ENCODE assay signal across 2 cellular contexts in genomic region chr14:72172075-72172474, GRCh38.
TF ChIP-seq lines count a peak whose summit lies in the region.

No MANE protein-coding gene starts in this region.

TF ChIP-seq in HEK293, 187 proteins besides CTCF, POLR2A, EP300 and RAD21:
- TF ChIP-seq SALL2 (tag by site-specific recombination; IDR thresholded peaks at IDR 0.05; ENCODE audit: borderline replicate concordance) (no peak), ZNF692 (tag by site-specific recombination; IDR thresholded peaks at IDR 0.05) (no peak), ZNF639 (tag by site-specific recombination; IDR thresholded peaks at IDR 0.05) (no peak), MEIS1 (CRISPR knock-in tag; IDR thresholded peaks at IDR 0.05; ENCODE audit: borderline replicate concordance) (no peak), ATF2 (tag by site-specific recombination; IDR thresholded peaks at IDR 0.05; ENCODE audit: low read depth) (peak; percentile 82), KLF10 (tag by site-specific recombination; IDR thresholded peaks at IDR 0.05) (no peak), IKZF3 (tag by site-specific recombination; IDR thresholded peaks at IDR 0.05) (no peak), OVOL3 (tag by site-specific recombination; IDR thresholded peaks at IDR 0.05) (no peak), YY1 (tag by site-specific recombination; IDR thresholded peaks at IDR 0.05) (no peak), TCF7L2 (IDR thresholded peaks at IDR 0.05; ENCODE audit: borderline replicate concordance, low read depth, low read length) (no peak), ZEB2 (tag by site-specific recombination; IDR thresholded peaks at IDR 0.05) (no peak), ZNF658 (tag by site-specific recombination; IDR thresholded peaks at IDR 0.05) (no peak), ZNF239 (tag by site-specific recombination; IDR thresholded peaks at IDR 0.05) (no peak), ZNF223 (tag by site-specific recombination; IDR thresholded peaks at IDR 0.05) (no peak), WT1 (tag by site-specific recombination; IDR thresholded peaks at IDR 0.05) (peak; percentile 55), SP7 (tag by site-specific recombination; IDR thresholded peaks at IDR 0.05) (no peak), ZBTB21 (tag by site-specific recombination; IDR thresholded peaks at IDR 0.05) (peak; percentile 53)

TF ChIP-seq in GM12878, 131 proteins besides CTCF, POLR2A, EP300 and RAD21:
- TF ChIP-seq IRF4 (IDR thresholded peaks at IDR 0.05; ENCODE audit: low read depth, low read length) (no peak), SP1 (IDR thresholded peaks at IDR 0.05; ENCODE audit: low read depth, low read length) (no peak), ATF7 (IDR thresholded peaks at IDR 0.05; ENCODE audit: low read depth) (peak; percentile 92), CREM (IDR thresholded peaks at IDR 0.05; ENCODE audit: low read depth) (peak; percentile 52; the same call in 1 of the 2 replicates), RUNX3 (IDR thresholded peaks at IDR 0.05; ENCODE audit: low read length) (peak; percentile 7; the same call in 1 of the 2 replicates), SRF (IDR thresholded peaks at IDR 0.05; ENCODE audit: low read depth in 2 of 2, low read length in 2 of 2) (peak in 1 of 2 experiments; percentile 63; a peak in 1 of 4 replicates), JUNB (IDR thresholded peaks at IDR 0.05) (peak; percentile 28; the same call in 1 of the 2 replicates)
